Comparison of ENCODE assay signal across 9 cellular contexts in genomic region chr15:67098768-67099282, GRCh38. TPM values are rescaled to one million over a fixed set of nuclear protein-coding genes. Genes with fewer than 3 reads are reported as not detected.
DNase-seq lines count a peak whose midpoint lies in the region; ATAC-seq and TF ChIP-seq lines count a peak whose summit lies in the region.
"Had no signal": no experiment of that assay in that cellular context is flagged by ENCODE, and none has a peak within 500 bp of the region (broad histone marks: within the 10 kb centered on the region; RNA-seq: fewer than 3 reads in every experiment).

No MANE protein-coding gene starts in this region.

- H3K27ac ChIP-seq in CD4-positive, alpha-beta memory T cell (ENCODE audit: low read depth, low read length), result peak overlapping the region; percentile 79
- H3K27ac ChIP-seq in RWPE1 (peak overlapping the region; percentile 84), esophagus (ENCODE audit: low read depth in 2 of 2, low read length in 1 of 2) (peak overlapping the region; percentile 84 to 90)

- peaks cover 0 to 3% (median 0%) of the 10 kb centered on the region in 8 donors for H3K9me3 Mint-ChIP-seq in CD4-positive, alpha-beta memory T cell
- no peaks in the 10 kb centered on the region for H3K9me3 Mint-ChIP-seq in osteocyte (ENCODE audit: unreplicated experiment)

- intact Hi-C loops in CD4-positive, alpha-beta memory T cell (cut with micrococcal nuclease), result no loop called here

- POLR2A ChIA-PET in CD4-positive, alpha-beta memory T cell (lab: Charles Lee; ENCODE audit: partially characterized antibody), result interaction anchor here (0.6 to 16.2 kb wide), 12 partner anchors 9 to 156 kb away, joined by 3 to 382 read pairs (median 5); partner anchors contain the start of genes AAGAB, IQCH and SMAD3
- POLR2A ChIA-PET in RWPE1 (lab: Yijun Ruan, JAX; ENCODE audit: low non-redundant PET), result no interaction called here

- no peak for TF ChIP-seq CTCF in RWPE1 (conservative IDR thresholded peaks at IDR 0.05; ENCODE audit: low read depth)
- TF ChIP-seq CTCF in osteocyte (IDR thresholded peaks at IDR 0.05), result no peak
- no peak for TF ChIP-seq CTCF in GM13977 (IDR thresholded peaks at IDR 0.05; ENCODE audit: extremely low read depth, insufficient read depth, missing control alignments)

- peaks cover 45 to 60% (median 53%) of the 10 kb centered on the region in 4 donors for H3K4me1 Mint-ChIP-seq in CD4-positive, alpha-beta memory T cell
- peaks cover 38% of the 10 kb centered on the region for H3K4me1 Mint-ChIP-seq in osteocyte (ENCODE audit: unreplicated experiment)

- H3K36me3 Mint-ChIP-seq in CD4-positive, alpha-beta memory T cell, result peaks cover 21 to 32% of the 10 kb centered on the region in 2 donors
- peaks cover 5% of the 10 kb centered on the region for H3K36me3 Mint-ChIP-seq in osteocyte (ENCODE audit: unreplicated experiment)

- H3K4me3 ChIP-seq in CD4-positive, alpha-beta memory T cell (ENCODE audit: low read length in 2 of 2), result peak overlapping the region; percentile 10 to 54
- H3K4me3 ChIP-seq in esophagus (ENCODE audit: low read depth in 1 of 2, low read length in 2 of 2), result no peak overlapping the region

- in situ Hi-C loops in GM13977 (cut with MboI; ENCODE audit: low pct_unique_long_range_greater_than_20kb, low sequenced_read_pairs, unreplicated experiment), result loop anchor here (10.0 kb wide), 1 partner anchor 76 kb away; no protein-coding TSS in a partner anchor

- WGBS in esophagus, 2 donors, result 59 to 68% methylated on average over 8 of the region's 8 CpGs

- no peaks in the 10 kb centered on the region for H3K27me3 ChIP-seq in CD4-positive, alpha-beta memory T cell (ENCODE audit: insufficient read depth, low read length)
- no peaks in the 10 kb centered on the region for H3K27me3 ChIP-seq in esophagus (ENCODE audit: control insufficient read depth in 1 of 2, insufficient read depth in 2 of 2, low read length in 2 of 2)

- H3K4me1 ChIP-seq in CD4-positive, alpha-beta memory T cell (ENCODE audit: insufficient read depth, low read length), result peaks cover 99% of the 10 kb centered on the region
- peaks cover 6 to 30% of the 10 kb centered on the region in 2 donors for H3K4me1 ChIP-seq in esophagus (ENCODE audit: control insufficient read depth in 2 of 2, insufficient read depth in 2 of 2, low read length in 1 of 2)

- no peaks in the 10 kb centered on the region for H3K27me3 Mint-ChIP-seq in CD4-positive, alpha-beta memory T cell
- no peaks in the 10 kb centered on the region for H3K27me3 Mint-ChIP-seq in osteocyte (ENCODE audit: unreplicated experiment)

- CTCF ChIA-PET in CD4-positive, alpha-beta memory T cell (lab: Charles Lee; ENCODE audit: partially characterized antibody), result interaction anchor here (1.9 to 3.2 kb wide), 3 partner anchors 15 to 33 kb away, joined by 5 to 13 read pairs (median 6); partner anchors contain the start of gene SMAD3
- CTCF ChIA-PET in RWPE1 (lab: Yijun Ruan, JAX), result no interaction called here

- no peak for ATAC-seq in HG03097 (IDR thresholded peaks at IDR 0.05; ENCODE audit: low FRiP score, unreplicated experiment)

- H3K36me3 ChIP-seq in CD4-positive, alpha-beta memory T cell (ENCODE audit: insufficient read depth, low read length), result peaks cover 10% of the 10 kb centered on the region
- H3K36me3 ChIP-seq in esophagus (ENCODE audit: control insufficient read depth in 2 of 2, insufficient read depth in 2 of 2, low read length in 1 of 2), result peaks cover 0 to 5% of the 10 kb centered on the region in 2 donors

- peak overlapping the region; percentile 85 to 98 (median 94) for H3K4me3 Mint-ChIP-seq in CD4-positive, alpha-beta memory T cell
- H3K4me3 Mint-ChIP-seq in osteocyte (ENCODE audit: unreplicated experiment), result peak overlapping the region; percentile 12

- no peak for DNase-seq in CD4-positive, alpha-beta memory T cell
- DNase-seq in RWPE1 (ENCODE audit: low spot score), result no peak
- no peak for DNase-seq in osteocyte (ENCODE audit: extremely low spot score, unreplicated experiment)
- DNase-seq in Kasumi-1 (lab: John Stamatoyannopoulos, UW), result no peak
- DNase-seq in GM13977 (ENCODE audit: low spot score), result no peak
- DNase-seq in central memory CD4-positive, alpha-beta T cell, result no peak
- DNase-seq: NCI-H2227 treated with DMSO at 0.1 percent for 48 hours had no signal

- H3K9me3 ChIP-seq in CD4-positive, alpha-beta memory T cell (ENCODE audit: control insufficient read depth in 1 of 2, low read length in 2 of 2), result no peaks in the 10 kb centered on the region
- H3K9me3 ChIP-seq in esophagus (ENCODE audit: control insufficient read depth in 2 of 2, insufficient read depth in 1 of 2, low read depth in 1 of 2, low read length in 1 of 2), result no peaks in the 10 kb centered on the region

- peak overlapping the region in 6 of 7 donors; percentile 94 to 99 (median 98) for H3K27ac Mint-ChIP-seq in CD4-positive, alpha-beta memory T cell
- H3K27ac Mint-ChIP-seq in osteocyte (ENCODE audit: unreplicated experiment), result peak overlapping the region; percentile 90

RNA-seq across cellular contexts. Expression of gene SMAD3, which starts 33.4 kb away (rescaled TPM):
- 100 to 1,000 TPM; 189 to 197 TPM for total RNA-seq in CD4-positive, alpha-beta memory T cell
- 10 to 100 TPM; 14.6 to 31.9 TPM for polyA plus RNA-seq in CD4-positive, alpha-beta memory T cell
- polyA plus RNA-seq in esophagus, result 10 to 100 TPM; 24.8 to 51.5 TPM
- 35.8 and 39.7 TPM in 2 replicates for total RNA-seq in osteocyte

Comparison
In these comparisons a context has a peak if more than half of its experiments do, and no peak if none do; other contexts are left out.
1. H3K4me3 ChIP-seq: peak in CD4-positive, alpha-beta memory T cell (2 of 2); none in esophagus (0 of 2).
2. Peak in every context shown above with its lines, with median percentiles within 50 percentile points of each other: H3K27ac ChIP-seq.